Comparison of ENCODE assay signal across 17 cellular contexts in the genomic region with DNA sequence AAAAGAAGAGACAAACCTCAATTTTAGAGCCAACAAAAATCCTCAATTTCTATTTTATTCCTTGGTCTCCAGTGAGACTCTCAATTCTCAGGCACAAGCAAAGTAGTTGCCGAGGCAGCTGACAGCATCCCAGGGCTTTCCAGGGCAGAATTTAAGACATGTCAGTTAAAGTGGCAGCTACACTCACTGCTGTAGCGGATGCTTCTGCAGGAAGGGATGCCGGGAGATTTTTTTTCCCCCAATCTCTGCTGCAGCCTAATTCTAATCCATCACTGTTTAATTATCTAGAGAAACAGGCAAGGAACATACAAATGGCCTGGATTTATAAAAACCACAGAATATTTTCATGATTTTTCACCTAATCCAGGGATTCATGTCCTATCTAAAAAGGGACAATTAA. TPM values are rescaled to one million over a fixed set of nuclear protein-coding genes. Genes with fewer than 3 reads are reported as not detected.
DNase-seq lines count a peak whose midpoint lies in the region; ATAC-seq and TF ChIP-seq lines count a peak whose summit lies in the region.
"Had no signal": no experiment of that assay in that cellular context is flagged by ENCODE, and none has a peak within 500 bp of the region (broad histone marks: within the 10 kb centered on the region; RNA-seq: fewer than 3 reads in every experiment).

No MANE protein-coding gene starts in this region.

- no peaks in the 10 kb centered on the region for H3K27me3 ChIP-seq in GM23338 (ENCODE audit: insufficient read depth)
- H3K27me3 ChIP-seq in sigmoid colon = no peaks in the 10 kb centered on the region
- no peaks in the 10 kb centered on the region for H3K27me3 ChIP-seq in tibial nerve

- H3K4me2 ChIP-seq in GM23338 = peak overlapping the region; percentile 19; the same call in 1 of the 2 replicates

- H3K4me1 Mint-ChIP-seq in GM23338 = peaks cover 36% of the 10 kb centered on the region
- H3K4me1 Mint-ChIP-seq in WTC11 = peaks cover 45% of the 10 kb centered on the region
- H3K4me1 Mint-ChIP-seq: IgD-negative memory B cell, memory B cell had no signal

- H3F3A ChIP-seq in GM23338 (replicated peaks; ENCODE audit: low read depth) = no peaks in the 10 kb centered on the region

- H4K20me1 ChIP-seq in GM23338 (replicated peaks; ENCODE audit: insufficient read depth) = no peaks in the 10 kb centered on the region

- CTCF ChIA-PET in WTC11 (lab: Charles Lee) = interaction anchor here (2.6 kb wide), 1 partner anchor 18 kb away, joined by 10 read pairs; no protein-coding TSS in a partner anchor

- H3K36me3 ChIP-seq in GM23338 (ENCODE audit: insufficient read depth) = no peaks in the 10 kb centered on the region
- no peaks in the 10 kb centered on the region for H3K36me3 ChIP-seq in sigmoid colon
- no peaks in the 10 kb centered on the region for H3K36me3 ChIP-seq in tibial nerve

- H3K9me3 Mint-ChIP-seq in GM23338 (no peaks in the 10 kb centered on the region), WTC11 (peaks cover 13% of the 10 kb centered on the region)
- H3K9me3 Mint-ChIP-seq: activated naive CD4-positive, alpha-beta T cell treated with anti-CD3 and anti-CD28 coated beads, Interleukin-2, amount 10 ng/mL, durations not matched to agents 7 days and 5 days; CD14-positive monocyte; IgD-negative memory B cell; memory B cell had no signal

- H2AFZ ChIP-seq in GM23338 = no peak overlapping the region

- no peaks in the 10 kb centered on the region; the same call in 2 of the 3 replicates for H3K36me3 Mint-ChIP-seq in GM23338 (ENCODE audit: low read depth)
- no peaks in the 10 kb centered on the region for H3K36me3 Mint-ChIP-seq in WTC11
- H3K36me3 Mint-ChIP-seq: CD14-positive monocyte, memory B cell had no signal

- 80 to 87% methylated on average over 3 of the region's 3 CpGs for WGBS in sigmoid colon, 2 donors
- 36 to 43% methylated on average over 3 of the region's 3 CpGs for WGBS in tibial nerve, 2 donors

- H3K4me1 ChIP-seq in GM23338 (ENCODE audit: insufficient read depth) = peaks cover 36% of the 10 kb centered on the region
- peaks cover 0 to 18% (median 6%) of the 10 kb centered on the region in 4 donors for H3K4me1 ChIP-seq in sigmoid colon
- H3K4me1 ChIP-seq in tibial nerve = peaks cover 0 to 4% (median 0%) of the 10 kb centered on the region in 4 donors

- H3K4me3 ChIP-seq in GM23338 (no peak overlapping the region), sigmoid colon (no peak overlapping the region), tibial nerve (no peak overlapping the region)

- no peak for TF ChIP-seq POLR2A in sigmoid colon (IDR thresholded peaks at IDR 0.05)
- TF ChIP-seq POLR2A in tibial nerve (IDR thresholded peaks at IDR 0.05) = no peak

- peaks cover 8% of the 10 kb centered on the region for H3K9me2 ChIP-seq in GM23338 (ENCODE audit: insufficient read depth)

- H3K27ac ChIP-seq in GM23338 (ENCODE audit: low read depth) = no peak overlapping the region; the same call in 1 of the 2 replicates
- H3K27ac ChIP-seq in sigmoid colon = peak overlapping the region in 3 of 4 donors; percentile 17 to 37 (median 29)
- H3K27ac ChIP-seq in tibial nerve = no peak overlapping the region

- H3K27ac Mint-ChIP-seq in GM23338 = no peak overlapping the region
- H3K27ac Mint-ChIP-seq in WTC11 = no peak overlapping the region
- H3K27ac Mint-ChIP-seq: activated naive CD4-positive, alpha-beta T cell treated with anti-CD3 and anti-CD28 coated beads, Interleukin-2, amount 10 ng/mL, durations not matched to agents 7 days and 5 days; CD14-positive monocyte; IgD-negative memory B cell; memory B cell had no signal

- H3K4me3 Mint-ChIP-seq in GM23338 = no peak overlapping the region
- H3K4me3 Mint-ChIP-seq in WTC11 = no peak overlapping the region
- H3K4me3 Mint-ChIP-seq: activated naive CD4-positive, alpha-beta T cell treated with anti-CD3 and anti-CD28 coated beads, Interleukin-2, amount 10 ng/mL, durations not matched to agents 7 days and 5 days; CD14-positive monocyte; IgD-negative memory B cell; memory B cell had no signal

- intact Hi-C loops in head of caudate nucleus (cut with DNase I) (no loop called here), sigmoid colon (cut with DNase I) (no loop called here)

- POLR2A ChIA-PET in WTC11 (lab: Charles Lee) = no interaction called here

- H3K79me2 ChIP-seq in GM23338 (replicated peaks; ENCODE audit: insufficient read depth) = peaks cover 5% of the 10 kb centered on the region; the same call in 1 of the 2 replicates

- H3K9me3 ChIP-seq in sigmoid colon (no peaks in the 10 kb centered on the region), tibial nerve (no peaks in the 10 kb centered on the region)

- TF ChIP-seq CTCF in GM23338 (conservative IDR thresholded peaks at IDR 0.05; ENCODE audit: low read depth in 2 of 2) (no peak), WTC11 (IDR thresholded peaks at IDR 0.05) (no peak), sigmoid colon (IDR thresholded peaks at IDR 0.05) (no peak), tibial nerve (IDR thresholded peaks at IDR 0.05) (no peak)

- ATAC-seq in GM23338 = peak; percentile 67
- peak; percentile 32 for ATAC-seq in WTC11
- ATAC-seq in GM18861 (IDR thresholded peaks at IDR 0.05; ENCODE audit: unreplicated experiment) = no peak
- no peak for ATAC-seq in stimulated activated naive CD8-positive, alpha-beta T cell treated with anti-CD3 and anti-CD28 coated beads, Interleukin-15, Interleukin-2, amounts not matched to agents 100 U/mL and 50 U/mL, for 24 hours
- ATAC-seq: Panc1 had no signal

- peak; percentile 21 for DNase-seq in GM23338 (ENCODE audit: low spot score)
- peak; percentile 16 for DNase-seq in WTC11 (ENCODE audit: low spot score)
- DNase-seq in head of caudate nucleus = peak in 38 of 42 donors; percentile 8 to 84 (median 52)
- DNase-seq in sigmoid colon = no peak
- DNase-seq in stimulated activated naive CD8-positive, alpha-beta T cell treated with anti-CD3 and anti-CD28 coated beads, Interleukin-15, Interleukin-2, amounts not matched to agents 100 U/mL and 50 U/mL, for 24 hours = no peak
- no peak for DNase-seq in tibial nerve (ENCODE audit: low spot score in 2 of 2)
- DNase-seq in COLO829 (ENCODE audit: low spot score) = no peak
- DNase-seq: activated CD4-positive, CD25-positive, alpha-beta regulatory T cell; activated CD8-positive, alpha-beta memory T cell treated with anti-CD3 and anti-CD28 coated beads, Interleukin-2, amount 50 U/mL, for 4 hours; activated naive CD4-positive, alpha-beta T cell treated with anti-CD3 and anti-CD28 coated beads, Interleukin-2, amount 10 ng/mL, durations not matched to agents 7 days and 5 days; NCI-H1092; NCI-H510A had no signal

- H3K27me3 Mint-ChIP-seq in GM23338 (ENCODE audit: insufficient read depth, low read depth, poor library complexity) (no peaks in the 10 kb centered on the region), WTC11 (ENCODE audit: low read depth) (no peaks in the 10 kb centered on the region)
- H3K27me3 Mint-ChIP-seq: activated naive CD4-positive, alpha-beta T cell treated with anti-CD3 and anti-CD28 coated beads, Interleukin-2, amount 10 ng/mL, durations not matched to agents 7 days and 5 days; IgD-negative memory B cell; memory B cell had no signal

- TF ChIP-seq EP300 in sigmoid colon (IDR thresholded peaks at IDR 0.05) = no peak
- TF ChIP-seq EP300 in tibial nerve (IDR thresholded peaks at IDR 0.05) = no peak

TF ChIP-seq in GM23338, 12 proteins besides CTCF, POLR2A, EP300 and RAD21 (continues in another document):
- TF ChIP-seq CREB1 (CRISPR knock-in tag; IDR thresholded peaks at IDR 0.05; ENCODE audit: low read depth) = no peak
- TF ChIP-seq EZH2phosphoT487 (IDR thresholded peaks at IDR 0.05; ENCODE audit: unreplicated experiment) = no peak
- no peak for TF ChIP-seq ZNF331 (CRISPR knock-in tag; IDR thresholded peaks at IDR 0.05; ENCODE audit: low read depth)
- TF ChIP-seq NANOG (IDR thresholded peaks at IDR 0.05; ENCODE audit: borderline replicate concordance) = no peak
- no peak for TF ChIP-seq STAT1 (IDR thresholded peaks at IDR 0.05; ENCODE audit: unreplicated experiment)
- TF ChIP-seq, protein P1, sequence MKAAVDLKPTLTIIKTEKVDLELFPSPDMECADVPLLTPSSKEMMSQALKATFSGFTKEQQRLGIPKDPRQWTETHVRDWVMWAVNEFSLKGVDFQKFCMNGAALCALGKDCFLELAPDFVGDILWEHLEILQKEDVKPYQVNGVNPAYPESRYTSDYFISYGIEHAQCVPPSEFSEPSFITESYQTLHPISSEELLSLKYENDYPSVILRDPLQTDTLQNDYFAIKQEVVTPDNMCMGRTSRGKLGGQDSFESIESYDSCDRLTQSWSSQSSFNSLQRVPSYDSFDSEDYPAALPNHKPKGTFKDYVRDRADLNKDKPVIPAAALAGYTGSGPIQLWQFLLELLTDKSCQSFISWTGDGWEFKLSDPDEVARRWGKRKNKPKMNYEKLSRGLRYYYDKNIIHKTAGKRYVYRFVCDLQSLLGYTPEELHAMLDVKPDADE (IDR thresholded peaks at IDR 0.05) = no peak

TF ChIP-seq in WTC11, 78 proteins besides CTCF, POLR2A, EP300 and RAD21 (continues in another document):
- TF ChIP-seq, protein P2, sequence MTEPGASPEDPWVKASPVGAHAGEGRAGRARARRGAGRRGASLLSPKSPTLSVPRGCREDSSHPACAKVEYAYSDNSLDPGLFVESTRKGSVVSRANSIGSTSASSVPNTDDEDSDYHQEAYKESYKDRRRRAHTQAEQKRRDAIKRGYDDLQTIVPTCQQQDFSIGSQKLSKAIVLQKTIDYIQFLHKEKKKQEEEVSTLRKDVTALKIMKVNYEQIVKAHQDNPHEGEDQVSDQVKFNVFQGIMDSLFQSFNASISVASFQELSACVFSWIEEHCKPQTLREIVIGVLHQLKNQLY (CRISPR knock-in tag; IDR thresholded peaks at IDR 0.05) = no peak

RNA-seq across cellular contexts. Expression of a gene that starts 57.0 kb away (rescaled TPM):
- total RNA-seq in GM23338 (2014; rRNA removed; shearing (Covaris generic)) = 11.0 and 11.1 TPM in 2 replicates
- polyA plus RNA-seq in GM23338 (2016; fragmentation: Nextera tagmentation; extraction: Ambion mirVana) = 2.8 and 4.7 TPM in 2 replicates
- total RNA-seq in WTC11 (2021) = 12.3 to 13.9 TPM (median 12.5 TPM) in 3 replicates
- 10 to 100 TPM in 3 of 4 donors, 1 to 10 TPM in 1; 9.1 to 15.8 (median 13.8) TPM for total RNA-seq in sigmoid colon
- polyA plus RNA-seq in sigmoid colon = 1 to 10 TPM; 4.2 to 8.9 (median 7.4) TPM
- total RNA-seq in tibial nerve = 1 to 10 TPM; 5.4 to 8.8 (median 7.5) TPM

Comparison
In these comparisons a context has a peak if more than half of its experiments do, and no peak if none do; other contexts are left out.
1. ATAC-seq: peak in GM23338 (single experiment) and WTC11 (single experiment); none in GM18861 (single experiment) and stimulated activated naive CD8-positive, alpha-beta T cell treated with anti-CD3 and anti-CD28 coated beads, Interleukin-15, Interleukin-2, amounts not matched to agents 100 U/mL and 50 U/mL, for 24 hours (single experiment).
2. DNase-seq: peak in GM23338 (single experiment), WTC11 (single experiment) and head of caudate nucleus (38 of 42); none in sigmoid colon (single experiment), stimulated activated naive CD8-positive, alpha-beta T cell treated with anti-CD3 and anti-CD28 coated beads, Interleukin-15, Interleukin-2, amounts not matched to agents 100 U/mL and 50 U/mL, for 24 hours (single experiment), tibial nerve (0 of 2) and COLO829 (single experiment).
3. H3K27ac ChIP-seq: peak in sigmoid colon (3 of 4); none in GM23338 (single experiment) and tibial nerve (0 of 4).